ENCODE assay signal across 2 cellular contexts in genomic region chr5:142292808-142293207, GRCh38.
A peak's percentile ranks its signal among the peaks of the same experiment; 100 is the strongest.
TF ChIP-seq lines count a peak whose summit lies in the region.

No MANE protein-coding gene starts in this region.

TF ChIP-seq in GM23338, 12 proteins besides CTCF, POLR2A, EP300 and RAD21 (continued from another document):
- TF ChIP-seq ETS1 (IDR thresholded peaks at IDR 0.05) (no peak), STAT1 (IDR thresholded peaks at IDR 0.05; ENCODE audit: unreplicated experiment) (no peak), NANOG (IDR thresholded peaks at IDR 0.05; ENCODE audit: borderline replicate concordance) (no peak), ZNF114 (CRISPR knock-in tag; IDR thresholded peaks at IDR 0.05) (no peak), CREB1 (CRISPR knock-in tag; IDR thresholded peaks at IDR 0.05; ENCODE audit: low read depth) (no peak), JUNB (IDR thresholded peaks at IDR 0.05; ENCODE audit: unreplicated experiment) (no peak), REST (IDR thresholded peaks at IDR 0.05; ENCODE audit: unreplicated experiment) (no peak), POLR2AphosphoS5 (IDR thresholded peaks at IDR 0.05; ENCODE audit: low read depth) (no peak), ZNF462 (CRISPR knock-in tag; IDR thresholded peaks at IDR 0.05) (no peak), EZH2 (IDR thresholded peaks at IDR 0.05; ENCODE audit: low read depth, unreplicated experiment) (no peak)

TF ChIP-seq in K562, 482 proteins besides CTCF, POLR2A, EP300 and RAD21 (continued from another document):
- TF ChIP-seq TRIM24 (IDR thresholded peaks at IDR 0.05) = 0 out of 4 replicates have a peak, but pooled peaks of 1 of the 2 experiments have one; percentile 18
- TF ChIP-seq TRIM28 (IDR thresholded peaks at IDR 0.05) = peak; percentile 79; the same call in 1 of the 2 replicates
- no peak for TF ChIP-seq KAT7 (CRISPR knock-in tag; IDR thresholded peaks at IDR 0.05; ENCODE audit: borderline replicate concordance)
- no peak for TF ChIP-seq ZNF41 (CRISPR knock-in tag; conservative IDR thresholded peaks at IDR 0.05)
- no peak for TF ChIP-seq NONO (IDR thresholded peaks at IDR 0.05; ENCODE audit: low read depth in 2 of 2, low read length in 1 of 2)
- 0 out of 4 replicates have a peak, but pooled peaks of 1 of the 2 experiments have one; percentile 9 for TF ChIP-seq KDM1A (IDR thresholded peaks at IDR 0.05)
- TF ChIP-seq SAP30 (IDR thresholded peaks at IDR 0.05; ENCODE audit: borderline replicate concordance, insufficient read depth, low read depth, low read length, poor library complexity, severe bottlenecking) = no peak
- no peak for TF ChIP-seq THAP7 (CRISPR knock-in tag; IDR thresholded peaks at IDR 0.05)
- TF ChIP-seq ZNF316 (IDR thresholded peaks at IDR 0.05) = peak; percentile 75
- peak in 1 of 2 experiments; percentile 49; a peak in 1 of 3 replicates for TF ChIP-seq CBX3 (IDR thresholded peaks at IDR 0.05; ENCODE audit: borderline replicate concordance in 1 of 2, low read length in 2 of 2)
- no peak for TF ChIP-seq ILK (tag; IDR thresholded peaks at IDR 0.05; ENCODE audit: borderline replicate concordance, low read depth)
- no peak for TF ChIP-seq ASH1L (IDR thresholded peaks at IDR 0.05; ENCODE audit: borderline replicate concordance, low read depth, partially characterized antibody)
